In genomic region chr19:41355802-41356201, GRCh38 we compare ENCODE assay signal across 1 cellular context.
TF ChIP-seq lines count a peak whose summit lies in the region.

No MANE protein-coding gene starts in this region.

TF ChIP-seq in HEK293T, 16 proteins besides CTCF, POLR2A, EP300 and RAD21 (continued from another document):
- no peak for TF ChIP-seq FOXM1 (IDR thresholded peaks at IDR 0.05; ENCODE audit: borderline replicate concordance)
- no peak for TF ChIP-seq HDGF (IDR thresholded peaks at IDR 0.05; ENCODE audit: borderline replicate concordance)
- no peak for TF ChIP-seq NFRKB (IDR thresholded peaks at IDR 0.05)
